ENCODE assay signal across 1 cellular context in genomic region chr16:27268376-27269299, GRCh38.
TF ChIP-seq lines count a peak whose summit lies in the region.

Gene NSMCE1 (minus strand): TSS chr16:27268772. CDS start chr16:27257570, 11,202 bp downstream.

TF ChIP-seq in HepG2, 621 proteins besides CTCF, POLR2A, EP300 and RAD21 (continued from another document and continues in another):
- TF ChIP-seq ZSCAN20 (CRISPR knock-in tag; IDR thresholded peaks at IDR 0.05; ENCODE audit: borderline replicate concordance), result no peak
- no peak for TF ChIP-seq PREB (CRISPR knock-in tag; IDR thresholded peaks at IDR 0.05)
- TF ChIP-seq SMC3 (IDR thresholded peaks at IDR 0.05; ENCODE audit: low read length), result no peak
- no peak; the same call in none of the 2 replicates for TF ChIP-seq BORCS8-MEF2B (CRISPR knock-in tag; IDR thresholded peaks at IDR 0.05)
- TF ChIP-seq STAT6 (CRISPR knock-in tag; IDR thresholded peaks at IDR 0.05; ENCODE audit: borderline replicate concordance), result no peak; the same call in 1 of the 2 replicates
- peak; percentile 97 for TF ChIP-seq U2AF1 (optimal IDR thresholded peaks at IDR 0.05; ENCODE audit: low read depth, low read length)
- 0 out of 2 replicates have a peak, but pooled peaks have one; percentile 29 for TF ChIP-seq PRDM4 (CRISPR knock-in tag; IDR thresholded peaks at IDR 0.05; ENCODE audit: borderline replicate concordance)
- TF ChIP-seq ZSCAN30 (CRISPR knock-in tag; IDR thresholded peaks at IDR 0.05), result no peak
- TF ChIP-seq ZHX1 (CRISPR knock-in tag; IDR thresholded peaks at IDR 0.05; ENCODE audit: low read depth), result peak; percentile 36; the same call in 1 of the 2 replicates
- TF ChIP-seq ZNF709 (CRISPR knock-in tag; IDR thresholded peaks at IDR 0.05), result peak; percentile 75; the same call in 1 of the 2 replicates
- TF ChIP-seq CREB1 (IDR thresholded peaks at IDR 0.05), result peak; percentile 96
- peak; percentile 98 for TF ChIP-seq CREB1 (CRISPR knock-in tag; IDR thresholded peaks at IDR 0.05)
- peak; percentile 69 for TF ChIP-seq ZNF275 (CRISPR knock-in tag; IDR thresholded peaks at IDR 0.05; ENCODE audit: borderline replicate concordance)
- TF ChIP-seq NFIC (IDR thresholded peaks at IDR 0.05; ENCODE audit: low read length), result no peak
- peak; percentile 87; the same call in 1 of the 2 replicates for TF ChIP-seq ZNF891 (CRISPR knock-in tag; IDR thresholded peaks at IDR 0.05)
- TF ChIP-seq PRDM10 (CRISPR knock-in tag; IDR thresholded peaks at IDR 0.05; ENCODE audit: low read depth), result peak; percentile 55; the same call in 1 of the 2 replicates
- peak; percentile 88 for TF ChIP-seq HNRNPLL (IDR thresholded peaks at IDR 0.05; ENCODE audit: low read depth, low read length, poor library complexity, severe bottlenecking)
- 0 out of 4 replicates have a peak, but pooled peaks of 1 of the 2 experiments have one; percentile 18 for TF ChIP-seq NR2F1 (CRISPR knock-in tag; IDR thresholded peaks at IDR 0.05)
- peak; percentile 99 for TF ChIP-seq NRL (CRISPR knock-in tag; IDR thresholded peaks at IDR 0.05; ENCODE audit: borderline replicate concordance)
- TF ChIP-seq PAF1 (CRISPR knock-in tag; IDR thresholded peaks at IDR 0.05), result no peak
- TF ChIP-seq HOXA5 (CRISPR knock-in tag; IDR thresholded peaks at IDR 0.05), result peak; percentile 81; the same call in 1 of the 2 replicates
- TF ChIP-seq CSRNP2 (CRISPR knock-in tag; conservative IDR thresholded peaks at IDR 0.05; ENCODE audit: low read depth), result no peak
- peak; percentile 66; the same call in 1 of the 2 replicates for TF ChIP-seq NFKBIZ (CRISPR knock-in tag; IDR thresholded peaks at IDR 0.05)
- 0 out of 2 replicates have a peak, but pooled peaks have one; percentile 24 for TF ChIP-seq ZBTB26 (CRISPR knock-in tag; IDR thresholded peaks at IDR 0.05; ENCODE audit: borderline replicate concordance)
- no peak; the same call in 1 of the 2 replicates for TF ChIP-seq HMG20A (CRISPR knock-in tag; IDR thresholded peaks at IDR 0.05; ENCODE audit: borderline replicate concordance)
- TF ChIP-seq ZSCAN9 (CRISPR knock-in tag; IDR thresholded peaks at IDR 0.05; ENCODE audit: borderline replicate concordance), result no peak; the same call in 1 of the 2 replicates
- TF ChIP-seq ZNF567 (CRISPR knock-in tag; IDR thresholded peaks at IDR 0.05; ENCODE audit: borderline replicate concordance), result peak; percentile 33; the same call in 1 of the 2 replicates
- TF ChIP-seq SMAD9 (CRISPR knock-in tag; IDR thresholded peaks at IDR 0.05), result no peak
- TF ChIP-seq ZFP36L1 (CRISPR knock-in tag; IDR thresholded peaks at IDR 0.05), result peak; percentile 73
- peak; percentile 25; the same call in 1 of the 2 replicates for TF ChIP-seq ZNF775 (CRISPR knock-in tag; IDR thresholded peaks at IDR 0.05; ENCODE audit: borderline replicate concordance)
- TF ChIP-seq HOXD1 (CRISPR knock-in tag; IDR thresholded peaks at IDR 0.05), result peak; percentile 69
- TF ChIP-seq THAP8 (CRISPR knock-in tag; IDR thresholded peaks at IDR 0.05; ENCODE audit: borderline replicate concordance), result 0 out of 2 replicates have a peak, but pooled peaks have one; percentile 65
- peak; percentile 79; the same call in 1 of the 2 replicates for TF ChIP-seq ZFP90 (CRISPR knock-in tag; IDR thresholded peaks at IDR 0.05; ENCODE audit: borderline replicate concordance)
- peak; percentile 94 for TF ChIP-seq MYC (CRISPR knock-in tag; IDR thresholded peaks at IDR 0.05; ENCODE audit: borderline replicate concordance)
- TF ChIP-seq RNF219 (CRISPR knock-in tag; IDR thresholded peaks at IDR 0.05), result no peak
